29 cellular contexts compared by ENCODE assay signal in genomic region chr1:36768486-36769178, GRCh38.
A peak's percentile ranks its signal among the peaks of the same experiment; 100 is the strongest.
DNase-seq lines count a peak whose midpoint lies in the region; TF ChIP-seq lines count a peak whose summit lies in the region.
"Had no signal": no experiment of that assay in that cellular context is flagged by ENCODE, and none has a peak within 500 bp of the region (broad histone marks: within the 10 kb centered on the region; RNA-seq: fewer than 3 reads in every experiment).

No MANE protein-coding gene starts in this region.

- no peaks in the 10 kb centered on the region for H3K4me1 Mint-ChIP-seq in chondrocyte (ENCODE audit: low read depth)
- H3K4me1 Mint-ChIP-seq: CD8-positive, alpha-beta memory T cell; naive thymus-derived CD8-positive, alpha-beta T cell had no signal

- H3K4me1 ChIP-seq in spleen: no peaks in the 10 kb centered on the region
- H3K4me1 ChIP-seq: lower lobe of right lung, parathyroid adenoma, right atrium auricular region had no signal

- no peaks in the 10 kb centered on the region for H3K9me3 ChIP-seq in spleen
- H3K9me3 ChIP-seq: lower lobe of right lung, right atrium auricular region had no signal

- intact Hi-C loops in spleen (cut with DNase I; ENCODE audit: low total_unique reads): no loop called here

- H3K27me3 ChIP-seq in spleen (replicated peaks in 1 of 7): peaks cover 0 to 70% (median 8%) of the 10 kb centered on the region in 7 donors
- H3K27me3 ChIP-seq: right atrium auricular region had no signal

- peaks cover 27% of the 10 kb centered on the region for H3K27me3 Mint-ChIP-seq in chondrocyte (ENCODE audit: low read depth)

- no peak overlapping the region for H3K4me3 Mint-ChIP-seq in chondrocyte (ENCODE audit: unreplicated experiment)
- H3K4me3 Mint-ChIP-seq: activated CD8-positive, alpha-beta T cell treated with anti-CD3 and anti-CD28 coated beads, Interleukin-2, amount 10 ng/mL, durations not matched to agents 7 days and 5 days; activated naive CD8-positive, alpha-beta T cell; naive thymus-derived CD8-positive, alpha-beta T cell had no signal

- H3K27ac ChIP-seq in spleen: no peak overlapping the region
- H3K27ac ChIP-seq: epithelial cell of prostate, hepatocyte, lower lobe of right lung, parathyroid adenoma, PC-9, right atrium auricular region, VCaP had no signal

- H3K27ac Mint-ChIP-seq in chondrocyte (ENCODE audit: unreplicated experiment): no peak overlapping the region
- H3K27ac Mint-ChIP-seq: activated CD8-positive, alpha-beta T cell treated with anti-CD3 and anti-CD28 coated beads, Interleukin-2, amount 10 ng/mL, durations not matched to agents 7 days and 5 days; activated naive CD8-positive, alpha-beta T cell; CD8-positive, alpha-beta memory T cell; naive thymus-derived CD8-positive, alpha-beta T cell had no signal

- H3K36me3 ChIP-seq in spleen: no peaks in the 10 kb centered on the region
- H3K36me3 ChIP-seq: lower lobe of right lung, right atrium auricular region had no signal

- 79 to 85% (median 81%) methylated on average over 12 to 14 of the region's 14 CpGs for WGBS in spleen, 5 donors

- no peaks in the 10 kb centered on the region for H3K9me3 Mint-ChIP-seq in chondrocyte (ENCODE audit: low read depth)
- H3K9me3 Mint-ChIP-seq: naive thymus-derived CD8-positive, alpha-beta T cell had no signal

- no peak overlapping the region for H3K4me3 ChIP-seq in spleen
- H3K4me3 ChIP-seq: hepatocyte, lower lobe of right lung, PC-9, right atrium auricular region, smooth muscle cell had no signal

- TF ChIP-seq CTCF in chondrocyte (IDR thresholded peaks at IDR 0.05) (no peak), spleen (IDR thresholded peaks at IDR 0.05 in 8 of 11, conservative IDR thresholded peaks at IDR 0.05 in 3 of 11) (no peak)

- no peak for TF ChIP-seq POLR2A in spleen (IDR thresholded peaks at IDR 0.05)

- peak; percentile 56 for DNase-seq in NCI-H82 (lab: John Stamatoyannopoulos, UW)
- no peak for DNase-seq in NCI-H82 treated with DMSO at 0.1 percent for 48 hours (lab: John Stamatoyannopoulos, UW; ENCODE audit: unreplicated experiment)
- DNase-seq in NCI-H2029 treated with DMSO at 0.1 percent for 48 hours (lab: John Stamatoyannopoulos, UW): peak; percentile 77
- DNase-seq in chondrocyte (ENCODE audit: low spot score): peak; percentile 76
- DNase-seq in spleen: peak; percentile 45
- DNase-seq in stimulated activated CD4-positive, alpha-beta T cell treated with anti-CD3 and anti-CD28 coated beads, Interleukin-15, amount 100 ng/mL, for 24 hours: no peak
- DNase-seq in activated gamma-delta T cell (lab: John Stamatoyannopoulos, UW): no peak
- DNase-seq: activated CD4-positive, alpha-beta T cell treated with anti-CD3 and anti-CD28 coated beads for 4 hours; activated CD8-positive, alpha-beta T cell treated with anti-CD3 and anti-CD28 coated beads, Interleukin-2, amount 10 ng/mL, durations not matched to agents 7 days and 5 days; CD8-positive, alpha-beta memory T cell; DMS79 treated with DMSO at 0.1 percent for 48 hours; GDM1; H7; lower lobe of right lung; naive thymus-derived CD8-positive, alpha-beta T cell; NCI-H1048; NCI-H2107; PC-9; Right ventricle myocardium superior; stimulated activated CD4-positive, alpha-beta T cell treated with anti-CD3 and anti-CD28 coated beads, Interleukin-2, amount 100 ng/mL, for 24 hours; stimulated activated naive CD8-positive, alpha-beta T cell treated with anti-CD3 and anti-CD28 coated beads, Interleukin-15, Interleukin-2, amounts not matched to agents 100 U/mL and 50 U/mL, for 24 hours; T1000 had no signal

- H3K36me3 Mint-ChIP-seq in chondrocyte (ENCODE audit: low read depth): no peaks in the 10 kb centered on the region
- H3K36me3 Mint-ChIP-seq: activated naive CD8-positive, alpha-beta T cell; CD8-positive, alpha-beta memory T cell; naive thymus-derived CD8-positive, alpha-beta T cell had no signal

Comparison
In these comparisons a context has a peak if more than half of its experiments do, and no peak if none do; other contexts are left out.
1. DNase-seq: peak in NCI-H82 (single experiment), NCI-H2029 treated with DMSO at 0.1 percent for 48 hours (single experiment), chondrocyte (single experiment) and spleen (single experiment); none in NCI-H82 treated with DMSO at 0.1 percent for 48 hours (single experiment), stimulated activated CD4-positive, alpha-beta T cell treated with anti-CD3 and anti-CD28 coated beads, Interleukin-15, amount 100 ng/mL, for 24 hours (single experiment) and activated gamma-delta T cell (single experiment).